Comparison of ENCODE assay signal across 17 cellular contexts in the genomic region with DNA sequence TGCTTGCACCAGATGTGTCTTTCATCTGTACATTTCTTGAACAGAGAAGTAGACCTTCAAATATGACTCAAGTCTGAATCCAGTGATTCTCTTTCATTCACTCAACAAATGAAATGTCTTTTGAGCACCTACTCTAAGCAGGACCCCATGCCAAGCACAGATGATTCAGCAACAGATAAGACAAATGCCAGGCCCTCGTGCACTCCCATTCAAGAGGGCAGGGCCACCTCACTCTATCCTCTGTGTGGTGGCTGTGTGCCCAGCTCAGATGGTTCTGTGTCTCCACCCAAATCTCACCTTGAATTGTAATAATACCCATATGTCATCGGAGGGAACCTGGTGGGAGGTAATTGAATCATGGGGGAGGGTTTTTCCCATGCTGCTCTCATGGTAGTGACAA.
A peak's percentile ranks its signal among the peaks of the same experiment; 100 is the strongest.
DNase-seq lines count a peak whose midpoint lies in the region; ATAC-seq and TF ChIP-seq lines count a peak whose summit lies in the region.
"Had no signal": no experiment of that assay in that cellular context is flagged by ENCODE, and none has a peak within 500 bp of the region (broad histone marks: within the 10 kb centered on the region; RNA-seq: fewer than 3 reads in every experiment).

No MANE protein-coding gene starts in this region.

- no peak for TF ChIP-seq CTCF in mammary epithelial cell (conservative IDR thresholded peaks at IDR 0.05 in 1 of 2, IDR thresholded peaks at IDR 0.05 in 1 of 2; ENCODE audit: extremely low read depth in 1 of 2, insufficient read depth in 1 of 2, low read depth in 1 of 2, low read length in 2 of 2)
- no peak for TF ChIP-seq CTCF in suprapubic skin (IDR thresholded peaks at IDR 0.05)

- TF ChIP-seq POLR2A in suprapubic skin (IDR thresholded peaks at IDR 0.05): no peak

- no TSS peak for BruUV-seq in mammary epithelial cell (replicated peaks; lab: Mats Ljungman, UMichigan)

- H3K79me2 ChIP-seq in mammary epithelial cell (ENCODE audit: insufficient read depth, low read length): no peaks in the 10 kb centered on the region

- CTCF ChIA-PET in mammary epithelial cell (lab: Charles Lee; ENCODE audit: low non-redundant PET): no interaction called here

- no peak for ATAC-seq in HG03097 (IDR thresholded peaks at IDR 0.05; ENCODE audit: low FRiP score, unreplicated experiment)
- ATAC-seq: sciatic nerve had no signal

- DNase-seq in activated naive CD8-positive, alpha-beta T cell treated with anti-CD3 and anti-CD28 coated beads for 36 hours: no peak
- DNase-seq in LoVo (ENCODE audit: low spot score) (peak; percentile 67), mammary epithelial cell (peak; percentile 5), suprapubic skin (ENCODE audit: low spot score in 2 of 2) (peak; percentile 10 to 23), posterior cingulate gyrus (no peak)
- DNase-seq: activated CD4-positive, CD25-positive, alpha-beta regulatory T cell; DMS 273 treated with DMSO at 0.1 percent for 48 hours; esophagus squamous epithelium; KBM-7; kidney; NCI-H1694 treated with DMSO at 0.1 percent for 48 hours; NCI-H748 treated with DMSO at 0.1 percent for 48 hours; stimulated activated naive B cell treated with anti-CD40 and anti-IgM and Interleukin-4, amounts not matched to agents 10 μg/mL and 1 μg/mL and 100 μg/mL, for 72 hours had no signal

- H3K4me3 ChIP-seq in mammary epithelial cell (replicated peaks in 1 of 3; ENCODE audit: insufficient read depth in 1 of 3, low read depth in 2 of 3, low read length in 3 of 3): no peak overlapping the region
- H3K4me3 ChIP-seq in suprapubic skin: no peak overlapping the region
- H3K4me3 ChIP-seq: esophagus squamous epithelium had no signal

- H3K4me3 Mint-ChIP-seq in activated naive CD8-positive, alpha-beta T cell: no peak overlapping the region
- no peak overlapping the region for H3K4me3 Mint-ChIP-seq in activated naive CD8-positive, alpha-beta T cell treated with anti-CD3 and anti-CD28 coated beads for 36 hours
- H3K4me3 Mint-ChIP-seq: B cell; stimulated activated naive B cell treated with anti-CD40 and anti-IgM and Interleukin-4, amounts not matched to agents 10 μg/mL and 1 μg/mL and 100 μg/mL, for 72 hours had no signal

- H3K27ac ChIP-seq in mammary epithelial cell (ENCODE audit: insufficient read depth, low read depth, low read length) (no peak overlapping the region), suprapubic skin (no peak overlapping the region)
- H3K27ac ChIP-seq: esophagus squamous epithelium had no signal

- dilution Hi-C loops in mammary epithelial cell (cut with HindIII; ENCODE audit: low sequenced_read_pairs): no loop called here

- H3K27me3 ChIP-seq in mammary epithelial cell (ENCODE audit: insufficient read depth, low read length) (peaks cover 3% of the 10 kb centered on the region), suprapubic skin (peaks cover 9% of the 10 kb centered on the region)

- no peaks in the 10 kb centered on the region for H3K36me3 Mint-ChIP-seq in activated naive CD8-positive, alpha-beta T cell
- H3K36me3 Mint-ChIP-seq in activated naive CD8-positive, alpha-beta T cell treated with anti-CD3 and anti-CD28 coated beads for 36 hours: no peaks in the 10 kb centered on the region
- H3K36me3 Mint-ChIP-seq: stimulated activated naive B cell treated with anti-CD40 and anti-IgM and Interleukin-4, amounts not matched to agents 10 μg/mL and 1 μg/mL and 100 μg/mL, for 72 hours had no signal

- H3K27ac Mint-ChIP-seq in activated naive CD8-positive, alpha-beta T cell: peak overlapping the region; percentile 78
- H3K27ac Mint-ChIP-seq in activated naive CD8-positive, alpha-beta T cell treated with anti-CD3 and anti-CD28 coated beads for 36 hours: no peak overlapping the region
- H3K27ac Mint-ChIP-seq: B cell; stimulated activated naive B cell treated with anti-CD40 and anti-IgM and Interleukin-4, amounts not matched to agents 10 μg/mL and 1 μg/mL and 100 μg/mL, for 72 hours had no signal

- H3K36me3 ChIP-seq in mammary epithelial cell (ENCODE audit: insufficient read depth, low read length) (no peaks in the 10 kb centered on the region), suprapubic skin (no peaks in the 10 kb centered on the region)
- H3K36me3 ChIP-seq: esophagus squamous epithelium had no signal

- no peaks in the 10 kb centered on the region for H4K20me1 ChIP-seq in mammary epithelial cell (ENCODE audit: insufficient read depth, low read length)

- intact Hi-C loops in mammary epithelial cell (cut with micrococcal nuclease): no loop called here
- intact Hi-C loops in posterior cingulate gyrus (cut with DNase I): no loop called here

- H3K4me2 ChIP-seq in mammary epithelial cell (ENCODE audit: insufficient read depth, low read depth, low read length): no peak overlapping the region

- no peak overlapping the region for H2AFZ ChIP-seq in mammary epithelial cell (ENCODE audit: low read depth, low read length)

- TF ChIP-seq EP300 in suprapubic skin (IDR thresholded peaks at IDR 0.05): no peak

- H3K4me1 ChIP-seq in mammary epithelial cell (ENCODE audit: insufficient read depth, low read length) (peaks cover 11% of the 10 kb centered on the region), suprapubic skin (peaks cover 9% of the 10 kb centered on the region)

- peaks cover 18% of the 10 kb centered on the region for H3K4me1 Mint-ChIP-seq in activated naive CD8-positive, alpha-beta T cell (ENCODE audit: low read depth)
- H3K4me1 Mint-ChIP-seq in activated naive CD8-positive, alpha-beta T cell treated with anti-CD3 and anti-CD28 coated beads for 36 hours: peaks cover 13% of the 10 kb centered on the region
- H3K4me1 Mint-ChIP-seq: B cell had no signal

- H3K9me3 Mint-ChIP-seq in activated naive CD8-positive, alpha-beta T cell (ENCODE audit: low read depth): no peaks in the 10 kb centered on the region
- no peaks in the 10 kb centered on the region for H3K9me3 Mint-ChIP-seq in activated naive CD8-positive, alpha-beta T cell treated with anti-CD3 and anti-CD28 coated beads for 36 hours
- H3K9me3 Mint-ChIP-seq: stimulated activated naive B cell treated with anti-CD40 and anti-IgM and Interleukin-4, amounts not matched to agents 10 μg/mL and 1 μg/mL and 100 μg/mL, for 72 hours had no signal

- H3K9me3 ChIP-seq in mammary epithelial cell (replicated peaks; ENCODE audit: insufficient read depth, low read length): no peaks in the 10 kb centered on the region
- H3K9me3 ChIP-seq in suprapubic skin: no peaks in the 10 kb centered on the region
- H3K9me3 ChIP-seq: esophagus squamous epithelium had no signal

- peaks cover 7% of the 10 kb centered on the region for H3K27me3 Mint-ChIP-seq in activated naive CD8-positive, alpha-beta T cell
- peaks cover 5% of the 10 kb centered on the region for H3K27me3 Mint-ChIP-seq in activated naive CD8-positive, alpha-beta T cell treated with anti-CD3 and anti-CD28 coated beads for 36 hours

- 43% methylated on average over 2 of the region's 2 CpGs for WGBS in mammary epithelial cell (ENCODE audit: low coverage, missing lambda C conversion rate)
- WGBS in suprapubic skin: 19% methylated on average over 2 of the region's 2 CpGs

- in situ Hi-C loops in mammary epithelial cell (cut with MboI; ENCODE audit: low sequenced_read_pairs in 2 of 2): no loop called here

- H3K9ac ChIP-seq in mammary epithelial cell (ENCODE audit: insufficient read depth, low read length): no peak overlapping the region

Comparison
In these comparisons a context has a peak if more than half of its experiments do, and no peak if none do; other contexts are left out.
1. DNase-seq: peak in LoVo (single experiment), mammary epithelial cell (single experiment) and suprapubic skin (2 of 2); none in activated naive CD8-positive, alpha-beta T cell treated with anti-CD3 and anti-CD28 coated beads for 36 hours (single experiment) and posterior cingulate gyrus (0 of 10).